In the genomic region with DNA sequence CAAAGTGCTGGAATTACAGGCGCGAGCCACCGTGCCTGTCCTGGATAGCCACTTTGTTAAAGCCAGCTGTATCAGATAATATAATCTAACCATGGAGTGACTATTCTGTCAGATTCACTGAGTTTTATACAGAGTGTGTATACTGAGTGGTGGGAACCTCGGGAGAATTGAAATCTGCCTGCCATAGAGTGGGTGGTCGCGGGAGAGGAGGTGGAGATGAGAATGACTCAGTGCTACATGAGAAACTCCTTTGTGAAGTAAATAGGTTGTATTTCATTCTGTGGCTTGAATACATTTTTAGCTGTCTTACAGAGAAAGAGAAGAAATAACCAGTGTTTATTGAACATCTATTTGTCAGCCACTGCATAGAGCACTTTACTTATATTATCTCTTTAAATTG, we compare ENCODE assay signal across 10 cellular contexts. TPM values are rescaled to one million over a fixed set of nuclear protein-coding genes. Genes with fewer than 3 reads are reported as not detected.
DNase-seq lines count a peak whose midpoint lies in the region; ATAC-seq, FAIRE-seq and TF ChIP-seq lines count a peak whose summit lies in the region.
"Had no signal": no experiment of that assay in that cellular context is flagged by ENCODE, and none has a peak within 500 bp of the region (broad histone marks: within the 10 kb centered on the region; RNA-seq: fewer than 3 reads in every experiment).

No MANE protein-coding gene starts in this region.

- H3K36me3 ChIP-seq in brain microvascular endothelial cell (replicated peaks) = no peaks in the 10 kb centered on the region
- H3K36me3 ChIP-seq in BE2C = no peaks in the 10 kb centered on the region; the same call in 1 of the 2 replicates

- no peaks in the 10 kb centered on the region for H3K4me1 ChIP-seq in BE2C
- H3K4me1 ChIP-seq: SJCRH30 had no signal

- ATAC-seq in GM19452 (IDR thresholded peaks at IDR 0.05; ENCODE audit: unreplicated experiment) = no peak

- TF ChIP-seq CTCF in brain microvascular endothelial cell (IDR thresholded peaks at IDR 0.05; ENCODE audit: low read depth, low read length, missing control alignments) (no peak), BE2C (IDR thresholded peaks at IDR 0.05; ENCODE audit: low read depth, low read length) (no peak), D721Med (IDR thresholded peaks at IDR 0.05; ENCODE audit: insufficient read depth, missing control alignments) (no peak)

- in situ Hi-C loops in brain microvascular endothelial cell (cut with HindIII; ENCODE audit: low pct_ligation_motif_present, low sequenced_read_pairs) = no loop called here

- H3K4me3 ChIP-seq in brain microvascular endothelial cell (ENCODE audit: low read depth, low read length) = no peak overlapping the region
- H3K4me3 ChIP-seq in BE2C (ENCODE audit: low read depth, low read length) = no peak overlapping the region
- H3K4me3 ChIP-seq: SJCRH30 had no signal

- FAIRE-seq in D721Med (lab: Jason Lieb, UNC) = no peak

- no peaks in the 10 kb centered on the region for H3K9me3 ChIP-seq in BE2C
- H3K9me3 ChIP-seq: SJCRH30 had no signal

- H3K27ac ChIP-seq in brain microvascular endothelial cell = no peak overlapping the region
- H3K27ac ChIP-seq: SJCRH30 had no signal

- peak; percentile 15 for DNase-seq in COLO829 (ENCODE audit: low spot score)
- peak; percentile 45 for DNase-seq in HT1080 (ENCODE audit: low read depth)
- DNase-seq in brain microvascular endothelial cell = peak; percentile 24
- peak; percentile 80 for DNase-seq in renal cortical epithelial cell (ENCODE audit: low read depth)
- no peak for DNase-seq in BE2C
- DNase-seq in middle frontal gyrus (ENCODE audit: extremely low spot score, low spot score) = no peak
- no peak for DNase-seq in D721Med (ENCODE audit: insufficient read length, low spot score)
- DNase-seq: DMS79 had no signal

- H3K27me3 ChIP-seq in brain microvascular endothelial cell (replicated peaks) = no peaks in the 10 kb centered on the region
- no peaks in the 10 kb centered on the region for H3K27me3 ChIP-seq in BE2C
- H3K27me3 ChIP-seq: SJCRH30 had no signal

RNA-seq across cellular contexts. Expression of a gene that starts 26.4 kb away (rescaled TPM):
- 109 and 141 TPM in 2 replicates for total RNA-seq in HT1080 (2014; rRNA removed; shearing (Covaris generic))
- 91.2 and 98.5 TPM in 2 replicates for polyA plus RNA-seq in HT1080 (2015; cell fraction: cytosol; rRNA removed)
- polyA plus RNA-seq in HT1080 (2015; cell fraction: nucleus; rRNA removed) = 25.8 and 35.5 TPM in 2 replicates
- 282 and 284 TPM in 2 replicates for total RNA-seq in renal cortical epithelial cell
- 285 TPM for polyA plus RNA-seq in BE2C (2012; ENCODE audit: insufficient read depth, insufficient read length, low read depth)

RNA-seq across cellular contexts. Expression of a gene that starts 46.1 kb away (rescaled TPM):
- 1.5 and 3.6 TPM in 2 replicates for total RNA-seq in HT1080 (2014; rRNA removed; shearing (Covaris generic))
- polyA plus RNA-seq in HT1080 (2015; cell fraction: cytosol; rRNA removed) = 2.6 and 4.6 TPM in 2 replicates
- 15.7 and 17.1 TPM in 2 replicates for polyA plus RNA-seq in HT1080 (2015; cell fraction: nucleus; rRNA removed)
- total RNA-seq in renal cortical epithelial cell = 8.0 and 22.9 TPM in 2 replicates
- 1.9 TPM for polyA plus RNA-seq in BE2C (2012; ENCODE audit: insufficient read depth, insufficient read length, low read depth)

RNA-seq across cellular contexts. Expression of a gene that starts 50.8 kb away (rescaled TPM):
- total RNA-seq in HT1080 (2014; rRNA removed; shearing (Covaris generic)) = 113 TPM in 2 replicates
- 104 and 118 TPM in 2 replicates for polyA plus RNA-seq in HT1080 (2015; cell fraction: cytosol; rRNA removed)
- 69.7 and 87.9 TPM in 2 replicates for polyA plus RNA-seq in HT1080 (2015; cell fraction: nucleus; rRNA removed)
- 36.0 and 53.5 TPM in 2 replicates for total RNA-seq in renal cortical epithelial cell
- 175 TPM for polyA plus RNA-seq in BE2C (2012; ENCODE audit: insufficient read depth, insufficient read length, low read depth)

Comparison
In these comparisons a context has a peak if more than half of its experiments do, and no peak if none do; other contexts are left out.
1. DNase-seq: peak in COLO829 (single experiment), HT1080 (single experiment), brain microvascular endothelial cell (single experiment) and renal cortical epithelial cell (single experiment); none in BE2C (single experiment), middle frontal gyrus (single experiment) and D721Med (single experiment).